In genomic region chr12:12645968-12646367, GRCh38 we compare ENCODE assay signal across 8 cellular contexts. TPM values are rescaled to one million over a fixed set of nuclear protein-coding genes. Genes with fewer than 3 reads are reported as not detected.
DNase-seq lines count a peak whose midpoint lies in the region; ATAC-seq and TF ChIP-seq lines count a peak whose summit lies in the region.
"Not testable (repeated sequence)": the region's sequence is repeated elsewhere in the genome, so short reads cannot be mapped to it uniquely, and the experiment has no call there.

No MANE protein-coding gene starts in this region.

- ATAC-seq in GM18505 (IDR thresholded peaks at IDR 0.05; ENCODE audit: unreplicated experiment) (peak; percentile 75), GM21367 (IDR thresholded peaks at IDR 0.05; ENCODE audit: unreplicated experiment) (peak; percentile 68), HG02884 (IDR thresholded peaks at IDR 0.05; ENCODE audit: unreplicated experiment) (peak; percentile 80), HG03565 (IDR thresholded peaks at IDR 0.05; ENCODE audit: unreplicated experiment) (peak; percentile 55)
- peak; percentile 89 for ATAC-seq in activated CD4-positive, alpha-beta T cell treated with anti-CD3 and anti-CD28 coated beads for 36 hours

- TF ChIP-seq POLR2A in GM18505 (IDR thresholded peaks at IDR 0.05; ENCODE audit: borderline replicate concordance, extremely low read depth, insufficient read depth, insufficient read length): not testable (repeated sequence)

- not testable (repeated sequence) for H3K4ac ChIP-seq in mesenchymal stem cell (ENCODE audit: low read depth in 1 of 2, low read length in 2 of 2)

- H3K18ac ChIP-seq in mesenchymal stem cell (ENCODE audit: low read depth in 1 of 2, low read length in 2 of 2): not testable (repeated sequence)

- peaks cover 30% of the 10 kb centered on the region for H3K9me3 Mint-ChIP-seq in activated CD4-positive, alpha-beta T cell treated with anti-CD3 and anti-CD28 coated beads for 36 hours (ENCODE audit: low read depth)

- in situ Hi-C loops in astrocyte of the spinal cord (cut with HindIII; ENCODE audit: low sequenced_read_pairs): not testable (repeated sequence)

- not testable (repeated sequence) for H2BK120ac ChIP-seq in mesenchymal stem cell (ENCODE audit: low read depth, low read length)

- not testable (repeated sequence) for H3K27me3 ChIP-seq in mesenchymal stem cell (ENCODE audit: control insufficient read depth in 1 of 2, insufficient read depth in 1 of 2, low read length in 2 of 2)

- POLR2A ChIA-PET in activated CD4-positive, alpha-beta T cell treated with anti-CD3 and anti-CD28 coated beads for 36 hours (lab: Charles Lee): interaction anchor here (0.6 to 1.0 kb wide), 3 partner anchors 90 to 285 kb away, joined by 3 to 4 read pairs (median 3); no protein-coding TSS in a partner anchor

- not testable (repeated sequence) for H2AFZ ChIP-seq in mesenchymal stem cell (ENCODE audit: low read depth, low read length)

- not testable (repeated sequence) for H3K4me3 Mint-ChIP-seq in activated CD4-positive, alpha-beta T cell treated with anti-CD3 and anti-CD28 coated beads for 36 hours

- peaks cover 42% of the 10 kb centered on the region for H3K9me3 ChIP-seq in mesenchymal stem cell (ENCODE audit: control insufficient read depth, low read length)

- H3K36me3 Mint-ChIP-seq in activated CD4-positive, alpha-beta T cell treated with anti-CD3 and anti-CD28 coated beads for 36 hours (ENCODE audit: low read depth): peaks cover 36% of the 10 kb centered on the region

- not testable (repeated sequence) for H2BK15ac ChIP-seq in mesenchymal stem cell (ENCODE audit: low read depth, poor library complexity, severe bottlenecking)

- H3K27me3 Mint-ChIP-seq in activated CD4-positive, alpha-beta T cell treated with anti-CD3 and anti-CD28 coated beads for 36 hours: not testable (repeated sequence)

- not testable (repeated sequence) for H4K8ac ChIP-seq in mesenchymal stem cell (ENCODE audit: low read length)

- not testable (repeated sequence) for H3K4me1 ChIP-seq in mesenchymal stem cell (ENCODE audit: control insufficient read depth, insufficient read depth, low read depth, low read length)

- DNase-seq in AG09319 (ENCODE audit: extremely low read depth, low read depth): peak; percentile 37
- DNase-seq in activated CD4-positive, alpha-beta T cell treated with anti-CD3 and anti-CD28 coated beads for 36 hours: peak; percentile 41
- DNase-seq in astrocyte of the spinal cord (ENCODE audit: low read depth, low spot score): peak; percentile 80
- DNase-seq in mesenchymal stem cell: peak; percentile 36

- intact Hi-C loops in activated CD4-positive, alpha-beta T cell treated with anti-CD3 and anti-CD28 coated beads for 36 hours (cut with DNase I, micrococcal nuclease): loop anchor here (1.0 to 5.0 kb wide), 5 partner anchors 34 to 81 kb away; partner anchors contain the start of gene GPR19 (in 1 of the 2)

- not testable (repeated sequence) for H3K27ac ChIP-seq in mesenchymal stem cell (ENCODE audit: low read length, poor library complexity, severe bottlenecking)

- H3K79me1 ChIP-seq in mesenchymal stem cell (replicated peaks; ENCODE audit: low read length, poor library complexity, severe bottlenecking): not testable (repeated sequence)

- H3K4me2 ChIP-seq in mesenchymal stem cell (ENCODE audit: low read length, poor library complexity, severe bottlenecking): not testable (repeated sequence)

- H2BK12ac ChIP-seq in mesenchymal stem cell (ENCODE audit: low read length in 2 of 2): not testable (repeated sequence)

- H3K14ac ChIP-seq in mesenchymal stem cell (ENCODE audit: low read length in 2 of 2): not testable (repeated sequence)

- not testable (repeated sequence) for H3K4me3 ChIP-seq in astrocyte of the spinal cord (ENCODE audit: low read depth, low read length); mesenchymal stem cell (ENCODE audit: insufficient read depth in 1 of 2, low read depth in 1 of 2, low read length in 2 of 2)

- not testable (repeated sequence) for H4K91ac ChIP-seq in mesenchymal stem cell (ENCODE audit: low read length)

- H3K27ac Mint-ChIP-seq in activated CD4-positive, alpha-beta T cell treated with anti-CD3 and anti-CD28 coated beads for 36 hours: peak overlapping the region; percentile 58

- H2AK5ac ChIP-seq in mesenchymal stem cell (ENCODE audit: low read length, severe bottlenecking): not testable (repeated sequence)

- H3K36me3 ChIP-seq in mesenchymal stem cell (ENCODE audit: control insufficient read depth in 1 of 2, insufficient read depth in 2 of 2, low read depth in 1 of 2, low read length in 2 of 2): peaks cover 4 to 32% of the 10 kb centered on the region in 2 experiments

- H2BK5ac ChIP-seq in mesenchymal stem cell (ENCODE audit: low read depth, low read length, poor library complexity, severe bottlenecking): not testable (repeated sequence)

- 65% methylated on average over 6 of the region's 6 CpGs for WGBS in mesenchymal stem cell

- TF ChIP-seq CTCF in AG09319 (IDR thresholded peaks at IDR 0.05; ENCODE audit: low read depth, low read length); astrocyte of the spinal cord (IDR thresholded peaks at IDR 0.05; ENCODE audit: low read depth, low read length): not testable (repeated sequence)

- CTCF ChIA-PET in activated CD4-positive, alpha-beta T cell treated with anti-CD3 and anti-CD28 coated beads for 36 hours (lab: Charles Lee): interaction anchor here (0.7 to 2.6 kb wide), 27 partner anchors 8 to 313 kb away, joined by 3 to 32 read pairs (median 4); partner anchors contain the start of gene MANSC1

- H3K23ac ChIP-seq in mesenchymal stem cell (ENCODE audit: low read length in 2 of 2): not testable (repeated sequence)

- H3K9ac ChIP-seq in mesenchymal stem cell (ENCODE audit: low read length): not testable (repeated sequence)

- peaks cover 21% of the 10 kb centered on the region for H3K4me1 Mint-ChIP-seq in activated CD4-positive, alpha-beta T cell treated with anti-CD3 and anti-CD28 coated beads for 36 hours

RNA-seq across cellular contexts. Expression of gene CREBL2, which starts 34.3 kb away (rescaled TPM):
- 10 to 100 TPM; 16.8 to 20.2 TPM for total RNA-seq in activated CD4-positive, alpha-beta T cell treated with anti-CD3 and anti-CD28 coated beads for 36 hours
- 18.3 TPM for polyA plus RNA-seq in mesenchymal stem cell (2013, experiment 1 of 2)
- polyA plus RNA-seq in mesenchymal stem cell (2013, experiment 2 of 2): 19.9 TPM

RNA-seq across cellular contexts. Expression of gene GPR19, which starts 50.0 kb away (rescaled TPM):
- 10 to 100 TPM; 19.4 to 19.8 TPM for total RNA-seq in activated CD4-positive, alpha-beta T cell treated with anti-CD3 and anti-CD28 coated beads for 36 hours
- 0.28 TPM for polyA plus RNA-seq in mesenchymal stem cell (2013, experiment 1 of 2)
- 0.22 TPM for polyA plus RNA-seq in mesenchymal stem cell (2013, experiment 2 of 2)
